Comparison of ENCODE assay signal across 11 cellular contexts in the genomic region with DNA sequence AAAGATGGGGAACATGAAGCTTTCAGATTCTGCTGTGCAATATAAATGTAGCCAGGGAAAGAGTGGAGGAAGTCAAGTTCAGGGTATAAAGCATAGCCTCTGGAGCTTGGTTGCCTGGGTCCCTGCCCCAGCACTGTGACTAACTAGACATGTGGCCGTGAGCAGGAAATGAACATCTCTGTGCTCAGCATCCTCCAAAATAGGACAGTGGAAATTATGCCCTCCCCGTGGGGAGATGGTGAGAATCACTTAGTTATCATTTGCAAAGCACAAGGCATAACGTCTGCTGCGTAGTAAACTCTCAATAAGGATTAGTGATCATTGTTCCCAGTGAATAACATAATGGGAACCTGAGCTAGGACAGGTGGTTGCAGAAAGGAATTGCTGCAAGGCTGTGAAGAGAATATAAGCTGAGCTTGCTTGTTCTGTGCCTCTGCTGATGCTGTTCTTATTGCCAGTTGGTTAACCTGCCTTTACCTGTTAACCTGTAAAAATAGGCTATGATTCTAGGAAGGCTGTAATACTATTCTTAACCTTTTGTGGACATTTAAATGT.
A peak's percentile ranks its signal among the peaks of the same experiment; 100 is the strongest.
DNase-seq lines count a peak whose midpoint lies in the region; ATAC-seq, FAIRE-seq and TF ChIP-seq lines count a peak whose summit lies in the region.
"Had no signal": no experiment of that assay in that cellular context is flagged by ENCODE, and none has a peak within 500 bp of the region (broad histone marks: within the 10 kb centered on the region; RNA-seq: fewer than 3 reads in every experiment).

No MANE protein-coding gene starts in this region.

- no peaks in the 10 kb centered on the region for H3K4me1 ChIP-seq in kidney (ENCODE audit: control insufficient read depth in 1 of 2, insufficient read depth in 1 of 2, low read depth in 1 of 2, low read length in 2 of 2)
- H3K4me1 ChIP-seq: heart right ventricle had no signal

- no peak overlapping the region for H3K27ac ChIP-seq in kidney (ENCODE audit: low read depth in 2 of 2, low read length in 2 of 2)
- H3K27ac ChIP-seq: heart right ventricle had no signal

- DNase-seq in NCI-H1105 treated with DMSO at 0.1 percent for 48 hours (lab: John Stamatoyannopoulos, UW) (peak; percentile 21), NCI-H1105 (lab: John Stamatoyannopoulos, UW) (no peak), OCI-M1 (lab: John Stamatoyannopoulos, UW) (no peak), kidney (no peak), superior temporal gyrus (ENCODE audit: extremely low spot score) (no peak)
- DNase-seq in activated CD8-positive, alpha-beta T cell treated with anti-CD3 and anti-CD28 coated beads for 36 hours: peak; percentile 69
- DNase-seq in central memory CD4-positive, alpha-beta T cell: peak; percentile 17
- peak; percentile 23 to 38 for DNase-seq in stimulated activated CD8-positive, alpha-beta memory T cell treated with anti-CD3 and anti-CD28 coated beads, Interleukin-7, amount 100 ng/mL, for 4 hours (ENCODE audit: low read depth in 2 of 2)
- DNase-seq: heart right ventricle, right cardiac atrium had no signal

- H3K4me3 Mint-ChIP-seq in activated CD8-positive, alpha-beta T cell treated with anti-CD3 and anti-CD28 coated beads for 36 hours: no peak overlapping the region
- H3K4me3 Mint-ChIP-seq: mesothelial cell of epicardium had no signal

- FAIRE-seq in kidney (lab: Jason Lieb, UNC): no peak

- H3K4me1 Mint-ChIP-seq in activated CD8-positive, alpha-beta T cell treated with anti-CD3 and anti-CD28 coated beads for 36 hours (ENCODE audit: low read depth): peaks cover 18% of the 10 kb centered on the region
- H3K4me1 Mint-ChIP-seq: mesothelial cell of epicardium had no signal

- H3K27ac Mint-ChIP-seq in activated CD8-positive, alpha-beta T cell treated with anti-CD3 and anti-CD28 coated beads for 36 hours: peak overlapping the region; percentile 55
- H3K27ac Mint-ChIP-seq: mesothelial cell of epicardium had no signal

- no peaks in the 10 kb centered on the region for H3K27me3 Mint-ChIP-seq in activated CD8-positive, alpha-beta T cell treated with anti-CD3 and anti-CD28 coated beads for 36 hours

- H3K9me3 Mint-ChIP-seq in activated CD8-positive, alpha-beta T cell treated with anti-CD3 and anti-CD28 coated beads for 36 hours: peaks cover 17% of the 10 kb centered on the region

- H3K36me3 Mint-ChIP-seq in activated CD8-positive, alpha-beta T cell treated with anti-CD3 and anti-CD28 coated beads for 36 hours (ENCODE audit: low read depth): peaks cover 12% of the 10 kb centered on the region

- intact Hi-C loops in activated CD8-positive, alpha-beta T cell treated with anti-CD3 and anti-CD28 coated beads for 36 hours (cut with micrococcal nuclease): no loop called here
- intact Hi-C loops in kidney (cut with DNase I): no loop called here

- TF ChIP-seq CTCF in activated CD8-positive, alpha-beta T cell treated with anti-CD3 and anti-CD28 coated beads for 36 hours (IDR thresholded peaks at IDR 0.05): no peak
- TF ChIP-seq CTCF in kidney (IDR thresholded peaks at IDR 0.05; ENCODE audit: borderline replicate concordance, extremely low read depth, insufficient read depth): no peak

- peak; percentile 98 for ATAC-seq in activated CD8-positive, alpha-beta T cell treated with anti-CD3 and anti-CD28 coated beads for 36 hours
- ATAC-seq: heart right ventricle, right cardiac atrium had no signal

- POLR2A ChIA-PET in activated CD8-positive, alpha-beta T cell treated with anti-CD3 and anti-CD28 coated beads for 36 hours (lab: Charles Lee): no interaction called here

- no peak overlapping the region for H3K4me3 ChIP-seq in kidney (ENCODE audit: low read length in 2 of 2)
- H3K4me3 ChIP-seq: heart right ventricle had no signal

- H3K9me3 ChIP-seq in kidney (ENCODE audit: control insufficient read depth in 1 of 2, low read length in 2 of 2): no peaks in the 10 kb centered on the region

- CTCF ChIA-PET in activated CD8-positive, alpha-beta T cell treated with anti-CD3 and anti-CD28 coated beads for 36 hours (lab: Charles Lee): interaction anchor here (1.1 to 1.5 kb wide), 3 partner anchors 13 to 572 kb away, joined by 3 to 8 read pairs (median 4); no protein-coding TSS in a partner anchor

- no peak overlapping the region for H3K9ac ChIP-seq in kidney (ENCODE audit: low read length in 2 of 2)

- no peaks in the 10 kb centered on the region for H3K36me3 ChIP-seq in kidney (ENCODE audit: control insufficient read depth in 1 of 2, insufficient read depth in 2 of 2, low read length in 2 of 2)
- H3K36me3 ChIP-seq: heart right ventricle had no signal

Comparison
In these comparisons a context has a peak if more than half of its experiments do, and no peak if none do; other contexts are left out.
1. DNase-seq: peak in NCI-H1105 treated with DMSO at 0.1 percent for 48 hours (single experiment), activated CD8-positive, alpha-beta T cell treated with anti-CD3 and anti-CD28 coated beads for 36 hours (single experiment), central memory CD4-positive, alpha-beta T cell (single experiment) and stimulated activated CD8-positive, alpha-beta memory T cell treated with anti-CD3 and anti-CD28 coated beads, Interleukin-7, amount 100 ng/mL, for 4 hours (2 of 2); none in NCI-H1105 (single experiment), OCI-M1 (single experiment), kidney (single experiment) and superior temporal gyrus (single experiment).